Comparison of ENCODE assay signal across 15 cellular contexts in the genomic region with DNA sequence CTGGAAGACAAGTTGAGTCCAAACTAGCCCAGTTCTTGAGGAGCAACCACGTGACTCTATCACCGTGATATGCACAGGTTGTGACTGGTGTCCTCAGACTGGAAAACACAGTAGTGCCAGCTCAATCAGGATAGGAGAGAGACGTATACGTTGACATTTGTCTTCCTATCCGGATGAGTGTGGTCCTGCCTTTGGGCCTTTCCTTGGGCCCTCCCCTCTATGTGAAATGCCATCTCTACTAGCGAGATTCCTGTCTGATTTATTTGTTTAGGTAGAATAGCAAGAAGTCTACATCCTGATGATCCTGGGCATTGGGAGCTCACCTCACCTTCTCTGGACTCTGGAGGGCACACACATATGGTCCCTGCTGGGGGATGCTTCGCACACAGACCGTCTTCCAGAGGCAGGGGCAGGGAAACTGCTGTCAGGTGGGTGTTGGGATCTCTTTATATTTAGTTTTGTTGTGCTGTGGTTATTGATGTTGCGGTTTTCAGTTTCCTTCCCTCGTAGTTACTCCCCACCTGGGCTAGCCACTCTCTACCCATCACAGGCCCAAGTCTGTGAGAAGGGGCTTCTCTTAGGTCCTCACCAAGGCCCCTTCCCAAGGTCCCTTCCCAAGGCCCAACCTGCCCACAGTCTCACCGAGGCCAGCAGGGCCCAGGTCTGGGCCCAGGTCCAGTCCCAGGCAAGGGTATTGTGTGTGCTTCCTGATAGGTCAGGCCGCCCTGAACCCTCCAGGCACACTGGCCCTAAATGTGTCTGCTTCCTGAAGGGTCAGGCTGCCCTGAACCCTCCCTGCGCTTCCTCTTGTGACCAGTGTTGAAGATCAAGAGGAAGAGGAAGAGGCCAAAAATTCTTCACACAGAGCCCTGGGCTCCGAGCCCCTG. TPM values are rescaled to one million over a fixed set of nuclear protein-coding genes. Genes with fewer than 3 reads are reported as not detected.
DNase-seq lines count a peak whose midpoint lies in the region; ATAC-seq, FAIRE-seq and TF ChIP-seq lines count a peak whose summit lies in the region.
"Had no signal": no experiment of that assay in that cellular context is flagged by ENCODE, and none has a peak within 500 bp of the region (broad histone marks: within the 10 kb centered on the region; RNA-seq: fewer than 3 reads in every experiment).

No MANE protein-coding gene starts in this region.

- H3K56ac ChIP-seq in H1 (replicated peaks; ENCODE audit: insufficient read length, low read depth, low read length), result no peak overlapping the region

- H2BK12ac ChIP-seq in H1 (ENCODE audit: low read depth, low read length), result no peak overlapping the region

- POLR2A ChIA-PET in H1 (lab: Charles Lee; ENCODE audit: partially characterized antibody), result no interaction called here

- H4K8ac ChIP-seq in H1 (ENCODE audit: extremely low read depth, insufficient read depth, low read length), result no peak overlapping the region; the same call in 1 of the 2 replicates

- no peak overlapping the region for H2BK120ac ChIP-seq in H1 (replicated peaks; ENCODE audit: low read depth, low read length)

- no peaks in the 10 kb centered on the region for H3K36me3 Mint-ChIP-seq in T-helper 1 cell treated with Interleukin-12 subunit alpha and Interleukin-12 subunit beta and Interleukin-4 antibody, amounts not matched to agents 30 μg/mL and 1 μg/mL, for 36 hours (ENCODE audit: low read depth)
- H3K36me3 Mint-ChIP-seq in T-helper 17 cell (ENCODE audit: low read depth), result no peaks in the 10 kb centered on the region

- H3K36me3 ChIP-seq in KOPT-K1 (ENCODE audit: insufficient read depth, low read length), result no peaks in the 10 kb centered on the region
- H3K36me3 ChIP-seq in H1 (ENCODE audit: control insufficient read depth in 2 of 4, insufficient read depth in 4 of 4, low read length in 3 of 4), result no peaks in the 10 kb centered on the region
- H3K36me3 ChIP-seq in pancreas, result no peaks in the 10 kb centered on the region

- no peaks in the 10 kb centered on the region for H3K23me2 ChIP-seq in H1 (ENCODE audit: low read depth, low read length)

- H3K27me3 Mint-ChIP-seq in T-helper 1 cell treated with Interleukin-12 subunit alpha and Interleukin-12 subunit beta and Interleukin-4 antibody, amounts not matched to agents 30 μg/mL and 1 μg/mL, for 36 hours (ENCODE audit: low read depth), result peaks cover 19% of the 10 kb centered on the region
- peaks cover 9% of the 10 kb centered on the region for H3K27me3 Mint-ChIP-seq in T-helper 17 cell

- H3K4me1 ChIP-seq in H1 (replicated peaks in 1 of 4; ENCODE audit: control insufficient read depth in 3 of 4, insufficient read depth in 4 of 4, low read length in 3 of 4) (no peaks in the 10 kb centered on the region; a peak in 1 of 7 replicates), pancreas (peaks cover 0 to 4% (median 0%) of the 10 kb centered on the region in 3 donors)

- no peak overlapping the region for H3K4me2 ChIP-seq in H1 (ENCODE audit: insufficient read depth in 1 of 2, low read depth in 2 of 2, low read length in 2 of 2)

- peak in 3 of 4 donors; percentile 13 to 30 (median 18) for ATAC-seq in pancreas
- ATAC-seq in T-helper 17 cell, result no peak
- ATAC-seq in GM18868 (IDR thresholded peaks at IDR 0.05; ENCODE audit: unreplicated experiment), result no peak

- no peak for TF ChIP-seq CTCF in H1 (IDR thresholded peaks at IDR 0.05; ENCODE audit: control extremely low read depth in 1 of 3, insufficient read depth in 1 of 3, low read depth in 1 of 3, low read length in 3 of 3)
- no peak for TF ChIP-seq CTCF in pancreas (IDR thresholded peaks at IDR 0.05)

- no peak overlapping the region for H3K9ac ChIP-seq in H1 (replicated peaks in 1 of 4; ENCODE audit: extremely low read depth in 1 of 4, low read depth in 3 of 4, low read length in 3 of 4)

- no peak overlapping the region for H2AK5ac ChIP-seq in H1 (ENCODE audit: low read depth, low read length)

- H4K91ac ChIP-seq in H1 (replicated peaks; ENCODE audit: insufficient read length, low read length), result no peak overlapping the region

- no peak overlapping the region for H3K4ac ChIP-seq in H1 (replicated peaks; ENCODE audit: insufficient read length, low read depth, low read length)

- no peaks in the 10 kb centered on the region for H3K9me3 Mint-ChIP-seq in T-helper 1 cell treated with Interleukin-12 subunit alpha and Interleukin-12 subunit beta and Interleukin-4 antibody, amounts not matched to agents 30 μg/mL and 1 μg/mL, for 36 hours

- WGBS in H1 (ENCODE audit: extremely low coverage in 1 of 2, insufficient coverage in 1 of 2, insufficient read length in 1 of 2, insufficient replicate concordance in 2 of 2, low coverage in 1 of 2, low lambda C conversion rate in 2 of 2, missing lambda C conversion rate in 1 of 2), 2 experiments, result 87% methylated on average over 14 of the region's 14 CpGs; no CpG with 5 or more reads in 1 of the 2 experiments
- 76 to 82% methylated on average over 14 of the region's 14 CpGs for WGBS in pancreas, 2 donors

- TF ChIP-seq EP300 in H1 (IDR thresholded peaks at IDR 0.05; ENCODE audit: borderline replicate concordance in 1 of 2, low read depth in 2 of 2, low read length in 2 of 2), result no peak

- H3K4me3 ChIP-seq in H1 (ENCODE audit: extremely low read depth in 1 of 4, insufficient read depth in 2 of 4, low read depth in 3 of 4, low read length in 4 of 4) (no peak overlapping the region), pancreas (no peak overlapping the region)

- no peak overlapping the region for H3K4me3 Mint-ChIP-seq in T-helper 1 cell treated with Interleukin-12 subunit alpha and Interleukin-12 subunit beta and Interleukin-4 antibody, amounts not matched to agents 30 μg/mL and 1 μg/mL, for 36 hours
- no peak overlapping the region for H3K4me3 Mint-ChIP-seq in T-helper 17 cell

- no peak for TF ChIP-seq POLR2A in H1 (IDR thresholded peaks at IDR 0.05; ENCODE audit: control extremely low read depth in 1 of 2, low read depth in 2 of 2, low read length in 2 of 2)

- no peak for TF ChIP-seq RAD21 in H1 (IDR thresholded peaks at IDR 0.05 in 1 of 2, conservative IDR thresholded peaks at IDR 0.05 in 1 of 2; ENCODE audit: low read depth in 2 of 2, low read length in 2 of 2)

- intact Hi-C loops in pancreas (cut with DNase I), result loop anchor here in 1 of 3 donors (5.0 to 10.0 kb wide), 2 partner anchors 56 to 139 kb away; a partner anchor contains a TSS

- no peaks in the 10 kb centered on the region for H4K20me1 ChIP-seq in H1 (replicated peaks in 1 of 2; ENCODE audit: control insufficient read depth in 1 of 2, insufficient read depth in 2 of 2, low read length in 2 of 2)

- H2BK5ac ChIP-seq in H1 (ENCODE audit: low read depth, low read length), result peak overlapping the region; percentile 13; the same call in 1 of the 2 replicates

- peak overlapping the region; percentile 14 for H3K27ac Mint-ChIP-seq in T-helper 1 cell treated with Interleukin-12 subunit alpha and Interleukin-12 subunit beta and Interleukin-4 antibody, amounts not matched to agents 30 μg/mL and 1 μg/mL, for 36 hours
- H3K27ac Mint-ChIP-seq in T-helper 17 cell, result no peak overlapping the region

- CTCF ChIA-PET in H1 (lab: Charles Lee; ENCODE audit: partially characterized antibody), result no interaction called here

- no peaks in the 10 kb centered on the region for H3K79me2 ChIP-seq in H1 (ENCODE audit: control insufficient read depth in 1 of 2, insufficient read depth in 2 of 2, low read length in 2 of 2)

- H2AFZ ChIP-seq in H1 (ENCODE audit: low read length), result no peak overlapping the region

- no peaks in the 10 kb centered on the region for H3K79me1 ChIP-seq in H1 (ENCODE audit: low read depth, low read length)

- H4K5ac ChIP-seq in H1 (ENCODE audit: insufficient read length, low read depth, low read length), result no peak overlapping the region

- H3K27ac ChIP-seq in KOPT-K1 (ENCODE audit: low read depth, low read length, poor library complexity, severe bottlenecking) (peak overlapping the region; percentile 53), H1 (ENCODE audit: low read depth, low read length) (no peak overlapping the region), pancreas (no peak overlapping the region)

- H3K9me3 ChIP-seq in KOPT-K1 (ENCODE audit: insufficient read depth, low read length, poor library complexity, severe bottlenecking) (no peaks in the 10 kb centered on the region), H1 (ENCODE audit: insufficient read depth in 2 of 2, low read depth in 1 of 2, low read length in 1 of 2) (no peaks in the 10 kb centered on the region), pancreas (no peaks in the 10 kb centered on the region), T-helper 17 cell (ENCODE audit: control insufficient read depth, low read length, poor library complexity, severe bottlenecking) (no peaks in the 10 kb centered on the region)

- DNase-seq in T-helper 1 cell (no peak), H1 (ENCODE audit: low read depth in 1 of 2, low spot score in 2 of 2) (no peak), pancreas (no peak), NCI-H128 (lab: John Stamatoyannopoulos, UW; ENCODE audit: unreplicated experiment) (no peak), T-helper 17 cell (no peak)
- DNase-seq: 8988T; amygdala; effector CD4-positive, alpha-beta T cell; mammary epithelial cell; NCI-H1436 treated with DMSO at 0.1 percent for 48 hours; posterior cingulate gyrus; T1000 had no signal

- H3K27me3 ChIP-seq in H1 (replicated peaks in 1 of 4; ENCODE audit: control insufficient read depth in 3 of 4, extremely low read depth in 1 of 4, insufficient read depth in 3 of 4, low read length in 3 of 4) (no peaks in the 10 kb centered on the region; a peak in 1 of 7 replicates), pancreas (no peaks in the 10 kb centered on the region)

- no peak overlapping the region for H2BK15ac ChIP-seq in H1 (ENCODE audit: low read length)

- no peak overlapping the region for H2BK20ac ChIP-seq in H1 (ENCODE audit: low read length)

- H3K4me1 Mint-ChIP-seq in T-helper 1 cell treated with Interleukin-12 subunit alpha and Interleukin-12 subunit beta and Interleukin-4 antibody, amounts not matched to agents 30 μg/mL and 1 μg/mL, for 36 hours (ENCODE audit: low read depth), result peaks cover 19% of the 10 kb centered on the region
- peaks cover 12% of the 10 kb centered on the region for H3K4me1 Mint-ChIP-seq in T-helper 17 cell

- H3K18ac ChIP-seq in H1 (ENCODE audit: extremely low read depth, low read length), result no peak overlapping the region

- FAIRE-seq in H1 (lab: Jason Lieb, UNC) (no peak), pancreas (lab: Jason Lieb, UNC) (no peak)

- H3K14ac ChIP-seq in H1 (ENCODE audit: insufficient read length), result no peak overlapping the region

- no peak overlapping the region for H3K23ac ChIP-seq in H1 (ENCODE audit: insufficient read length)

RNA-seq across cellular contexts. Expression of a gene that starts 19.0 kb away (rescaled TPM):
- total RNA-seq in H1 (2021; fragmentation: NEBNext Ultra II Directional; extraction: Animal tissue kit (Norgen Biotek cat#: 25700)), result not detected in 2 replicates
- polyA plus RNA-seq in H1 (2011; rRNA removed) (not detected in 2 replicates), pancreas (1 to 10 TPM; 1.5 to 9.2 TPM)
- polyA plus RNA-seq in H1 (2011; cell fraction: cytosol; rRNA removed), result not detected
- not detected for polyA plus RNA-seq in H1 (2011; cell fraction: nucleus; rRNA removed)
- not detected in 4 replicates for polyA plus RNA-seq in H1 (2012, experiment 1 of 2)
- not detected for polyA plus RNA-seq in H1 (2012, experiment 2 of 2)
- polyA plus RNA-seq in H1 (2013, experiment 1 of 2), result not detected
- polyA plus RNA-seq in H1 (2013, experiment 2 of 2), result not detected
- polyA minus RNA-seq in H1 (2011; rRNA and poly(A)+ RNA removed), result not detected in 2 replicates
- 17.5 TPM for polyA minus RNA-seq in H1 (2011; cell fraction: cytosol; rRNA and poly(A)+ RNA removed)
- polyA minus RNA-seq in H1 (2011; cell fraction: nucleus; rRNA and poly(A)+ RNA removed), result 2.5 TPM
- total RNA-seq in pancreas (1 to 10 TPM in 1 of 6 donors, not detected in 5; 1.4 TPM), T-helper 17 cell (not detected)
- total RNA-seq: mammary epithelial cell had no signal
- polyA plus RNA-seq: mammary epithelial cell had no signal

RNA-seq across cellular contexts. Expression of a gene that starts 43.6 kb away (rescaled TPM):
- 59.8 and 61.5 TPM in 2 replicates for total RNA-seq in H1 (2021; fragmentation: NEBNext Ultra II Directional; extraction: Animal tissue kit (Norgen Biotek cat#: 25700))
- polyA plus RNA-seq in H1 (2011; rRNA removed) (14.7 and 18.3 TPM in 2 replicates), pancreas (10 to 100 TPM; 38.2 to 67.7 TPM)
- polyA plus RNA-seq in H1 (2011; cell fraction: cytosol; rRNA removed), result 37.6 TPM
- polyA plus RNA-seq in H1 (2011; cell fraction: nucleus; rRNA removed), result 16.5 TPM
- 43.5 to 62.7 TPM (median 55.0 TPM) in 4 replicates for polyA plus RNA-seq in H1 (2012, experiment 1 of 2)
- 46.0 TPM for polyA plus RNA-seq in H1 (2012, experiment 2 of 2)
- 26.0 TPM for polyA plus RNA-seq in H1 (2013, experiment 1 of 2)
- polyA plus RNA-seq in H1 (2013, experiment 2 of 2), result 29.0 TPM
- polyA minus RNA-seq in H1 (2011; rRNA and poly(A)+ RNA removed), result 8.6 and 12.3 TPM in 2 replicates
- 16.1 TPM for polyA minus RNA-seq in H1 (2011; cell fraction: cytosol; rRNA and poly(A)+ RNA removed)
- polyA minus RNA-seq in H1 (2011; cell fraction: nucleus; rRNA and poly(A)+ RNA removed), result 35.9 TPM
- total RNA-seq in pancreas (10 to 100 TPM; 48.5 to 99.6 (median 53.3) TPM), T-helper 17 cell (10 to 100 TPM; 51.6 to 62.5 TPM)

RNA-seq across cellular contexts. Expression of a gene that starts 43.9 kb away (rescaled TPM):
- total RNA-seq in H1 (2021; fragmentation: NEBNext Ultra II Directional; extraction: Animal tissue kit (Norgen Biotek cat#: 25700)), result 44.1 and 47.3 TPM in 2 replicates
- polyA plus RNA-seq in H1 (2011; rRNA removed), result 11.6 and 25.0 TPM in 2 replicates
- 44.4 TPM for polyA plus RNA-seq in H1 (2011; cell fraction: cytosol; rRNA removed)
- 4.4 TPM for polyA plus RNA-seq in H1 (2011; cell fraction: nucleus; rRNA removed)
- 36.0 to 53.8 TPM (median 37.2 TPM) in 4 replicates for polyA plus RNA-seq in H1 (2012, experiment 1 of 2)
- 14.2 TPM for polyA plus RNA-seq in H1 (2012, experiment 2 of 2)
- polyA plus RNA-seq in H1 (2013, experiment 1 of 2), result 29.9 TPM
- 29.6 TPM for polyA plus RNA-seq in H1 (2013, experiment 2 of 2)
- 8.6 and 9.8 TPM in 2 replicates for polyA minus RNA-seq in H1 (2011; rRNA and poly(A)+ RNA removed)
- polyA minus RNA-seq in H1 (2011; cell fraction: cytosol; rRNA and poly(A)+ RNA removed), result 9.2 TPM
- 9.3 TPM for polyA minus RNA-seq in H1 (2011; cell fraction: nucleus; rRNA and poly(A)+ RNA removed)
- total RNA-seq in pancreas, result 10 to 100 TPM; 14.1 to 29.3 (median 16.8) TPM
- 10 to 100 TPM; 19.0 to 39.2 TPM for polyA plus RNA-seq in pancreas
- total RNA-seq in T-helper 17 cell, result 10 to 100 TPM; 22.6 to 23.3 TPM

RNA-seq across cellular contexts. Expression of a gene that starts 53.8 kb away (rescaled TPM):
- total RNA-seq in H1 (2021; fragmentation: NEBNext Ultra II Directional; extraction: Animal tissue kit (Norgen Biotek cat#: 25700)), result 17.9 and 18.2 TPM in 2 replicates
- polyA plus RNA-seq in H1 (2011; rRNA removed) (12.6 and 12.8 TPM in 2 replicates), pancreas (10 to 100 TPM in 1 of 2 donors, 1 to 10 TPM in 1; 9.7 to 15.5 TPM)
- polyA plus RNA-seq in H1 (2011; cell fraction: cytosol; rRNA removed), result 8.5 TPM
- 7.0 TPM for polyA plus RNA-seq in H1 (2011; cell fraction: nucleus; rRNA removed)
- 11.2 to 12.3 TPM (median 11.8 TPM) in 4 replicates for polyA plus RNA-seq in H1 (2012, experiment 1 of 2)
- polyA plus RNA-seq in H1 (2012, experiment 2 of 2), result 15.0 TPM
- polyA plus RNA-seq in H1 (2013, experiment 1 of 2), result 17.0 TPM
- 19.4 TPM for polyA plus RNA-seq in H1 (2013, experiment 2 of 2)
- 13.8 and 14.9 TPM in 2 replicates for polyA minus RNA-seq in H1 (2011; rRNA and poly(A)+ RNA removed)
- polyA minus RNA-seq in H1 (2011; cell fraction: cytosol; rRNA and poly(A)+ RNA removed), result 11.2 TPM
- 7.6 TPM for polyA minus RNA-seq in H1 (2011; cell fraction: nucleus; rRNA and poly(A)+ RNA removed)
- total RNA-seq in pancreas (10 to 100 TPM; 16.1 to 54.2 (median 33.7) TPM), T-helper 17 cell (100 to 1,000 TPM; 106 to 126 TPM)

Comparison
In these comparisons a context has a peak if more than half of its experiments do, and no peak if none do; other contexts are left out.
1. ATAC-seq: peak in pancreas (3 of 4); none in T-helper 17 cell (single experiment) and GM18868 (single experiment).